8 cellular contexts compared by ENCODE assay signal in the genomic region with DNA sequence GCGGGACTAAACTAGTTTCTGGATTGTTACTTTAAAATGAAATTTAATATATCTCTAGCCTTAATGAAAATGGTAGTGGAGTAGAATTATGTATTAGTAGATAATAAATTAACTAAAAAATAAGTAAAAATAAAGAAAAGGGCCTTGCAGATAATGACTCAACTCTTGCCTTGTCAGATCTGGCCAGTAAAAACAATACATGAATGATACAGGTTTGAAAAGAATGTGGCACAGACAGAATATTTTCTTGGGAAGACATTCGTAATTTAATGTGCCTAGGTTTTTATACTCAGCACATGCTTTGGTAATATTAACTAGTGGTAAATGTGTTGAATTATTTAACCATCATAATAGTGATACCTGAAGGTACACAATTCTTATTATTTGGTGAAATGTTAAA. TPM values are rescaled to one million over a fixed set of nuclear protein-coding genes. Genes with fewer than 3 reads are reported as not detected.
DNase-seq lines count a peak whose midpoint lies in the region; ATAC-seq, FAIRE-seq and TF ChIP-seq lines count a peak whose summit lies in the region.

No MANE protein-coding gene starts in this region.

- H3K9me3 Mint-ChIP-seq in stimulated activated naive CD8-positive, alpha-beta T cell treated with anti-CD3 and anti-CD28 coated beads, Interleukin-15, Interleukin-2, amounts not matched to agents 100 ng/mL and 50 ng/mL, for 24 hours = peaks cover 7% of the 10 kb centered on the region
- H3K9me3 Mint-ChIP-seq in astrocyte (ENCODE audit: unreplicated experiment) = peaks cover 2% of the 10 kb centered on the region

- peak overlapping the region; percentile 67 for H3K4me2 ChIP-seq in astrocyte (ENCODE audit: low read length)

- H3K27me3 ChIP-seq in astrocyte (ENCODE audit: insufficient read depth, low read length) (no peaks in the 10 kb centered on the region), left lung (no peaks in the 10 kb centered on the region), vagina (no peaks in the 10 kb centered on the region)

- FAIRE-seq in astrocyte (lab: Jason Lieb, UNC) = no peak

- H3K4me1 ChIP-seq in astrocyte (ENCODE audit: insufficient read depth, low read length) = peaks cover 17% of the 10 kb centered on the region
- peaks cover 12 to 61% of the 10 kb centered on the region in 2 donors for H3K4me1 ChIP-seq in left lung
- H3K4me1 ChIP-seq in vagina = peaks cover 57% of the 10 kb centered on the region

- H3K27ac ChIP-seq in astrocyte (ENCODE audit: low read depth, low read length) (peak overlapping the region; percentile 72), left lung (peak overlapping the region; percentile 58 to 71), vagina (peak overlapping the region; percentile 40)

- peak overlapping the region; percentile 49 for H3K4me3 Mint-ChIP-seq in stimulated activated naive CD8-positive, alpha-beta T cell treated with anti-CD3 and anti-CD28 coated beads, Interleukin-15, Interleukin-2, amounts not matched to agents 100 ng/mL and 50 ng/mL, for 24 hours
- H3K4me3 Mint-ChIP-seq in astrocyte (ENCODE audit: unreplicated experiment) = no peak overlapping the region

- DNase-seq in stimulated activated naive CD8-positive, alpha-beta T cell treated with anti-CD3 and anti-CD28 coated beads, Interleukin-15, Interleukin-2, amounts not matched to agents 100 U/mL and 50 U/mL, for 24 hours = no peak
- DNase-seq in astrocyte (ENCODE audit: low read depth) (peak; percentile 64), left lung (no peak), vagina (ENCODE audit: extremely low spot score in 2 of 2) (no peak), NCI-H1436 (lab: John Stamatoyannopoulos, UW) (no peak)
- DNase-seq in activated CD4-positive, alpha-beta T cell treated with anti-CD3 and anti-CD28 coated beads, Interleukin-2, amount 50 U/mL, for 4 hours = no peak

- no peak for TF ChIP-seq CTCF in astrocyte (IDR thresholded peaks at IDR 0.05; ENCODE audit: insufficient read depth, low read depth, low read length)
- TF ChIP-seq CTCF in left lung (IDR thresholded peaks at IDR 0.05) = no peak
- no peak for TF ChIP-seq CTCF in vagina (IDR thresholded peaks at IDR 0.05)

- TF ChIP-seq POLR2A in vagina (IDR thresholded peaks at IDR 0.05) = no peak

- H2AFZ ChIP-seq in astrocyte (ENCODE audit: low read depth, low read length) = no peak overlapping the region

- H3K4me1 Mint-ChIP-seq in stimulated activated naive CD8-positive, alpha-beta T cell treated with anti-CD3 and anti-CD28 coated beads, Interleukin-15, Interleukin-2, amounts not matched to agents 100 ng/mL and 50 ng/mL, for 24 hours (ENCODE audit: low read depth) = peaks cover 96% of the 10 kb centered on the region
- peaks cover 32% of the 10 kb centered on the region for H3K4me1 Mint-ChIP-seq in astrocyte (ENCODE audit: low read depth, unreplicated experiment)

- H3K36me3 ChIP-seq in astrocyte (ENCODE audit: insufficient read depth, low read length) (no peaks in the 10 kb centered on the region), left lung (no peaks in the 10 kb centered on the region), vagina (no peaks in the 10 kb centered on the region)

- peaks cover 95% of the 10 kb centered on the region for H3K79me2 ChIP-seq in astrocyte (ENCODE audit: insufficient read depth, low read length)

- no peak for ATAC-seq in stimulated activated naive CD8-positive, alpha-beta T cell treated with anti-CD3 and anti-CD28 coated beads, Interleukin-15, Interleukin-2, amounts not matched to agents 100 U/mL and 50 U/mL, for 24 hours
- ATAC-seq in left lung (no peak), HG02973 (IDR thresholded peaks at IDR 0.05; ENCODE audit: unreplicated experiment) (no peak)

- H3K9ac ChIP-seq in astrocyte (ENCODE audit: low read length) = peak overlapping the region; percentile 14

- peaks cover 57% of the 10 kb centered on the region for H3K36me3 Mint-ChIP-seq in stimulated activated naive CD8-positive, alpha-beta T cell treated with anti-CD3 and anti-CD28 coated beads, Interleukin-15, Interleukin-2, amounts not matched to agents 100 ng/mL and 50 ng/mL, for 24 hours (ENCODE audit: low read depth)
- H3K36me3 Mint-ChIP-seq in astrocyte (ENCODE audit: low read depth, unreplicated experiment) = peaks cover 10% of the 10 kb centered on the region

- intact Hi-C loops in left lung (cut with DNase I) = no loop called here
- intact Hi-C loops in vagina (cut with DNase I) = no loop called here

- H3K9me3 ChIP-seq in astrocyte (ENCODE audit: insufficient read depth, low read depth, low read length) (no peaks in the 10 kb centered on the region), left lung (peaks cover 0 to under 1% of the 10 kb centered on the region in 2 donors), vagina (no peaks in the 10 kb centered on the region)

- H3K27me3 Mint-ChIP-seq in stimulated activated naive CD8-positive, alpha-beta T cell treated with anti-CD3 and anti-CD28 coated beads, Interleukin-15, Interleukin-2, amounts not matched to agents 100 ng/mL and 50 ng/mL, for 24 hours = no peaks in the 10 kb centered on the region
- H3K27me3 Mint-ChIP-seq in astrocyte (ENCODE audit: low read depth, unreplicated experiment) = no peaks in the 10 kb centered on the region

- no peaks in the 10 kb centered on the region for H4K20me1 ChIP-seq in astrocyte (ENCODE audit: insufficient read depth, low read length)

- no peak overlapping the region for H3K4me3 ChIP-seq in astrocyte (ENCODE audit: insufficient read depth, low read depth, low read length)
- H3K4me3 ChIP-seq in left lung = no peak overlapping the region
- H3K4me3 ChIP-seq in vagina = peak overlapping the region in 1 of 2 donors; percentile 7

- peak overlapping the region; percentile 76 for H3K27ac Mint-ChIP-seq in stimulated activated naive CD8-positive, alpha-beta T cell treated with anti-CD3 and anti-CD28 coated beads, Interleukin-15, Interleukin-2, amounts not matched to agents 100 ng/mL and 50 ng/mL, for 24 hours
- peak overlapping the region; percentile 78 for H3K27ac Mint-ChIP-seq in astrocyte (ENCODE audit: unreplicated experiment)

RNA-seq across cellular contexts. Expression of a gene that starts 28.3 kb away (rescaled TPM):
- total RNA-seq in astrocyte (107 and 115 TPM in 2 replicates), left lung (10 to 100 TPM; 78.7 to 84.8 TPM), vagina (46.4 TPM)
